18 cellular contexts compared by ENCODE assay signal in genomic region chr3:12981631-12982265, GRCh38.
DNase-seq lines count a peak whose midpoint lies in the region; ATAC-seq and TF ChIP-seq lines count a peak whose summit lies in the region.
"Had no signal": no experiment of that assay in that cellular context is flagged by ENCODE, and none has a peak within 500 bp of the region (broad histone marks: within the 10 kb centered on the region; RNA-seq: fewer than 3 reads in every experiment).

No MANE protein-coding gene starts in this region.

- no peak overlapping the region for H3K27ac ChIP-seq in CD4-positive, CD25-positive, alpha-beta regulatory T cell (ENCODE audit: insufficient read depth, low read length, poor library complexity, severe bottlenecking)
- no peak overlapping the region for H3K27ac ChIP-seq in DOHH2 (ENCODE audit: low read depth, low read length)
- peak overlapping the region; percentile 94; the same call in 1 of the 2 replicates for H3K27ac ChIP-seq in VCaP
- no peak overlapping the region for H3K27ac ChIP-seq in foreskin keratinocyte
- H3K27ac ChIP-seq: esophagus muscularis mucosa, parathyroid adenoma, testis had no signal

- ATAC-seq in CD4-positive, CD25-positive, alpha-beta regulatory T cell (ENCODE audit: low read depth in 2 of 2), result no peak
- ATAC-seq in natural killer cell, result peak in 2 of 3 donors; percentile 37 to 42
- ATAC-seq in HG02885 (IDR thresholded peaks at IDR 0.05; ENCODE audit: poor library complexity, unreplicated experiment), result no peak
- no peak for ATAC-seq in foreskin keratinocyte

- peaks cover 4% of the 10 kb centered on the region for H3K36me3 Mint-ChIP-seq in CD4-positive, CD25-positive, alpha-beta regulatory T cell
- no peaks in the 10 kb centered on the region for H3K36me3 Mint-ChIP-seq in natural killer cell
- H3K36me3 Mint-ChIP-seq: activated CD4-positive, alpha-beta memory T cell treated with anti-CD3 and anti-CD28 coated beads for 36 hours had no signal

- no peaks in the 10 kb centered on the region for H3K9me3 Mint-ChIP-seq in CD4-positive, CD25-positive, alpha-beta regulatory T cell
- H3K9me3 Mint-ChIP-seq in natural killer cell, result no peaks in the 10 kb centered on the region
- H3K9me3 Mint-ChIP-seq: activated CD4-positive, alpha-beta memory T cell treated with anti-CD3 and anti-CD28 coated beads for 36 hours had no signal

- H3K9me3 ChIP-seq in CD4-positive, CD25-positive, alpha-beta regulatory T cell (ENCODE audit: control insufficient read depth in 2 of 2, low read length in 2 of 2), result no peaks in the 10 kb centered on the region
- no peaks in the 10 kb centered on the region for H3K9me3 ChIP-seq in DOHH2 (ENCODE audit: control insufficient read depth, insufficient read depth, low read length)
- H3K9me3 ChIP-seq: BE2C, esophagus muscularis mucosa, testis had no signal

- H3F3A ChIP-seq in DOHH2 (ENCODE audit: control insufficient read depth, insufficient read depth), result no peaks in the 10 kb centered on the region

- H3K27me3 ChIP-seq in CD4-positive, CD25-positive, alpha-beta regulatory T cell (ENCODE audit: control insufficient read depth, insufficient read depth, low read length), result no peaks in the 10 kb centered on the region
- H3K27me3 ChIP-seq in DOHH2 (ENCODE audit: control insufficient read depth, low read length) (no peaks in the 10 kb centered on the region), foreskin keratinocyte (peaks cover 20% of the 10 kb centered on the region)
- H3K27me3 ChIP-seq: BE2C, esophagus muscularis mucosa, testis had no signal

- peaks cover 38% of the 10 kb centered on the region for H3K36me3 ChIP-seq in CD4-positive, CD25-positive, alpha-beta regulatory T cell (ENCODE audit: control insufficient read depth, insufficient read depth, low read length)
- H3K36me3 ChIP-seq in DOHH2 (ENCODE audit: control insufficient read depth, low read length), result no peaks in the 10 kb centered on the region
- H3K36me3 ChIP-seq: BE2C had no signal

- no peak for TF ChIP-seq CTCF in DOHH2 (IDR thresholded peaks at IDR 0.05; ENCODE audit: low read depth, low read length, poor library complexity, severe bottlenecking)
- TF ChIP-seq CTCF in VCaP (conservative IDR thresholded peaks at IDR 0.05), result no peak
- TF ChIP-seq CTCF in natural killer cell (IDR thresholded peaks at IDR 0.05), result no peak
- no peak for TF ChIP-seq CTCF in foreskin keratinocyte (conservative IDR thresholded peaks at IDR 0.05)

- no peaks in the 10 kb centered on the region for H3K27me3 Mint-ChIP-seq in CD4-positive, CD25-positive, alpha-beta regulatory T cell
- H3K27me3 Mint-ChIP-seq in natural killer cell (ENCODE audit: low read depth in 2 of 2), result no peaks in the 10 kb centered on the region
- H3K27me3 Mint-ChIP-seq: activated CD4-positive, alpha-beta memory T cell treated with anti-CD3 and anti-CD28 coated beads for 36 hours had no signal

- no peaks in the 10 kb centered on the region for H3K9me2 ChIP-seq in DOHH2 (replicated peaks; ENCODE audit: control insufficient read depth, low read length)

- H3K4me1 Mint-ChIP-seq in CD4-positive, CD25-positive, alpha-beta regulatory T cell, result peaks cover 15 to 73% (median 28%) of the 10 kb centered on the region in 4 donors
- H3K4me1 Mint-ChIP-seq in natural killer cell, result peaks cover 52 to 62% of the 10 kb centered on the region in 2 donors

- H3K4me3 Mint-ChIP-seq in CD4-positive, CD25-positive, alpha-beta regulatory T cell, result no peak overlapping the region
- peak overlapping the region; percentile 59 for H3K4me3 Mint-ChIP-seq in natural killer cell
- H3K4me3 Mint-ChIP-seq: activated CD4-positive, alpha-beta memory T cell treated with anti-CD3 and anti-CD28 coated beads for 36 hours had no signal

- H3K79me2 ChIP-seq in DOHH2 (ENCODE audit: control insufficient read depth, low read length), result no peaks in the 10 kb centered on the region

- peaks cover 17% of the 10 kb centered on the region for H3K4me1 ChIP-seq in CD4-positive, CD25-positive, alpha-beta regulatory T cell (ENCODE audit: control insufficient read depth, insufficient read depth, low read length, poor library complexity, severe bottlenecking)
- H3K4me1 ChIP-seq in DOHH2 (ENCODE audit: control insufficient read depth, low read length), result peaks cover 15% of the 10 kb centered on the region
- no peaks in the 10 kb centered on the region for H3K4me1 ChIP-seq in foreskin keratinocyte

- peak overlapping the region in 2 of 3 donors; percentile 37 to 67 for H3K27ac Mint-ChIP-seq in CD4-positive, CD25-positive, alpha-beta regulatory T cell
- H3K27ac Mint-ChIP-seq in natural killer cell, result peak overlapping the region; percentile 68 to 78

- no peak overlapping the region for H3K4me3 ChIP-seq in CD4-positive, CD25-positive, alpha-beta regulatory T cell (ENCODE audit: low read depth, low read length)
- H3K4me3 ChIP-seq in DOHH2 (ENCODE audit: low read length), result no peak overlapping the region
- H3K4me3 ChIP-seq: esophagus muscularis mucosa, testis had no signal

- H3K4me2 ChIP-seq in DOHH2 (ENCODE audit: low read length), result peak overlapping the region; percentile 14; the same call in 1 of the 2 replicates

- H4K20me1 ChIP-seq in DOHH2 (ENCODE audit: control insufficient read depth, insufficient read depth, low read depth, low read length), result no peaks in the 10 kb centered on the region

- intact Hi-C loops in natural killer cell (cut with micrococcal nuclease), result no loop called here

- no peak for DNase-seq in CD4-positive, CD25-positive, alpha-beta regulatory T cell
- DNase-seq in natural killer cell, result no peak
- DNase-seq in foreskin keratinocyte, result no peak
- no peak for DNase-seq in mesenteric fat pad (ENCODE audit: low spot score)
- DNase-seq: activated CD4-positive, alpha-beta memory T cell treated with anti-CD3 and anti-CD28 coated beads for 36 hours; amygdala; BE2C; central memory CD4-positive, alpha-beta T cell; DMS 273 treated with DMSO at 0.1 percent for 48 hours; NCI-H1436; NCI-H526 treated with DMSO at 0.1 percent for 48 hours; stimulated activated CD4-positive, alpha-beta T cell treated with anti-CD3 and anti-CD28 coated beads, Interleukin-4, amount 100 ng/mL, for 1 hour; testis had no signal

Comparison
In these comparisons a context has a peak if more than half of its experiments do, and no peak if none do; other contexts are left out.
1. ATAC-seq: peak in natural killer cell (2 of 3); none in CD4-positive, CD25-positive, alpha-beta regulatory T cell (0 of 2), HG02885 (single experiment) and foreskin keratinocyte (single experiment).